2 cellular contexts compared by ENCODE assay signal in the genomic region with DNA sequence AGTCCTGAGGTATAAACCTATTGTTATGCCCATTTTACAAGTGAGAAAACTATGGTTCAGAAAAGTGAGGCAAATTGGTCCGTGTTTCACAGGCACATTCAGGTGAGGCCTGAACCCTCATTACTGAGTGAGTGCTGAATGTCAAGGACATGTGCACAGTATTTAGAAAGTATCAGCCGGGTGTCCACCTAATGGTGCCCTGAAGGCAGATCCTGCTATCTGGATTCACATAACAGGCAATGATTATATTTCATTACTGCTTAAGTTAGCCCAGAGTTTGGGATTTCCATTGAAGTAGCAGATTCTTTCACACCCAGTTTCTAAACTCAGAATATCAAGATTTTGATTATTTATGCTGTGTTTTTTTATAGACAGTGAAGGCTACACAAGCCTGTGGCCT.
TF ChIP-seq lines count a peak whose summit lies in the region.

No MANE protein-coding gene starts in this region.

TF ChIP-seq in WTC11, 78 proteins besides CTCF, POLR2A, EP300 and RAD21:
- TF ChIP-seq IRF2 (CRISPR knock-in tag; IDR thresholded peaks at IDR 0.05; ENCODE audit: borderline replicate concordance, low read depth) (no peak), TCF7 (CRISPR knock-in tag; IDR thresholded peaks at IDR 0.05; ENCODE audit: low read depth) (no peak), EMX1 (CRISPR knock-in tag; IDR thresholded peaks at IDR 0.05) (no peak), E2F1 (CRISPR knock-in tag; IDR thresholded peaks at IDR 0.05) (no peak), KAT7 (CRISPR knock-in tag; IDR thresholded peaks at IDR 0.05; ENCODE audit: borderline replicate concordance) (no peak), ZBTB21 (CRISPR knock-in tag; IDR thresholded peaks at IDR 0.05; ENCODE audit: borderline replicate concordance) (no peak)

TF ChIP-seq in GM23338, 12 proteins besides CTCF, POLR2A, EP300 and RAD21 (continued from another document):
- TF ChIP-seq JUNB (IDR thresholded peaks at IDR 0.05; ENCODE audit: unreplicated experiment) = no peak
- no peak for TF ChIP-seq STAT1 (IDR thresholded peaks at IDR 0.05; ENCODE audit: unreplicated experiment)
- TF ChIP-seq CREB1 (CRISPR knock-in tag; IDR thresholded peaks at IDR 0.05; ENCODE audit: low read depth) = no peak
- no peak for TF ChIP-seq NANOG (IDR thresholded peaks at IDR 0.05; ENCODE audit: borderline replicate concordance)
- no peak for TF ChIP-seq EZH2 (IDR thresholded peaks at IDR 0.05; ENCODE audit: low read depth, unreplicated experiment)
- no peak for TF ChIP-seq EZH2phosphoT487 (IDR thresholded peaks at IDR 0.05; ENCODE audit: unreplicated experiment)
- no peak for TF ChIP-seq REST (IDR thresholded peaks at IDR 0.05; ENCODE audit: unreplicated experiment)
- no peak for TF ChIP-seq ZNF331 (CRISPR knock-in tag; IDR thresholded peaks at IDR 0.05; ENCODE audit: low read depth)
- no peak for TF ChIP-seq ZNF462 (CRISPR knock-in tag; IDR thresholded peaks at IDR 0.05)
- TF ChIP-seq POLR2AphosphoS5 (IDR thresholded peaks at IDR 0.05; ENCODE audit: low read depth) = no peak
- TF ChIP-seq, protein P1, sequence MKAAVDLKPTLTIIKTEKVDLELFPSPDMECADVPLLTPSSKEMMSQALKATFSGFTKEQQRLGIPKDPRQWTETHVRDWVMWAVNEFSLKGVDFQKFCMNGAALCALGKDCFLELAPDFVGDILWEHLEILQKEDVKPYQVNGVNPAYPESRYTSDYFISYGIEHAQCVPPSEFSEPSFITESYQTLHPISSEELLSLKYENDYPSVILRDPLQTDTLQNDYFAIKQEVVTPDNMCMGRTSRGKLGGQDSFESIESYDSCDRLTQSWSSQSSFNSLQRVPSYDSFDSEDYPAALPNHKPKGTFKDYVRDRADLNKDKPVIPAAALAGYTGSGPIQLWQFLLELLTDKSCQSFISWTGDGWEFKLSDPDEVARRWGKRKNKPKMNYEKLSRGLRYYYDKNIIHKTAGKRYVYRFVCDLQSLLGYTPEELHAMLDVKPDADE (IDR thresholded peaks at IDR 0.05) = no peak
TF ChIP-seq in GM23338: peak in this region for 0.
